Comparison of ENCODE assay signal across 2 cellular contexts in genomic region chr2:24054366-24055010, GRCh38.
TF ChIP-seq lines count a peak whose summit lies in the region.

No MANE protein-coding gene starts in this region.

TF ChIP-seq in SK-N-SH, 30 proteins besides CTCF, POLR2A, EP300 and RAD21 (continued from another document):
- TF ChIP-seq USF1 (IDR thresholded peaks at IDR 0.05; ENCODE audit: borderline replicate concordance, low read depth) (no peak), NRF1 (IDR thresholded peaks at IDR 0.05; ENCODE audit: low read depth, low read length) (no peak), FOXM1 (IDR thresholded peaks at IDR 0.05; ENCODE audit: low read depth) (no peak)

TF ChIP-seq in SK-N-SH treated with all-trans-retinoic acid at 6 μM for 48 hours, 23 proteins besides CTCF, POLR2A, EP300 and RAD21 (continued from another document):
- no peak for TF ChIP-seq ESRRG (CRISPR knock-in tag; IDR thresholded peaks at IDR 0.05)
- no peak for TF ChIP-seq PPARA (CRISPR knock-in tag; IDR thresholded peaks at IDR 0.05; ENCODE audit: borderline replicate concordance)
- no peak for TF ChIP-seq ZFP30 (CRISPR knock-in tag; IDR thresholded peaks at IDR 0.05)
- TF ChIP-seq ZC3H10 (CRISPR knock-in tag; IDR thresholded peaks at IDR 0.05), result no peak
- TF ChIP-seq ZNF565 (CRISPR knock-in tag; conservative IDR thresholded peaks at IDR 0.05; ENCODE audit: low read depth), result no peak
- TF ChIP-seq GLIS3 (CRISPR knock-in tag; IDR thresholded peaks at IDR 0.05), result no peak
- no peak for TF ChIP-seq CSRNP3 (CRISPR knock-in tag; IDR thresholded peaks at IDR 0.05)
- no peak for TF ChIP-seq ZNF70 (CRISPR knock-in tag; IDR thresholded peaks at IDR 0.05)
- no peak for TF ChIP-seq SNAI2 (CRISPR knock-in tag; IDR thresholded peaks at IDR 0.05)
- TF ChIP-seq ARNTL (CRISPR knock-in tag; IDR thresholded peaks at IDR 0.05; ENCODE audit: borderline replicate concordance, low read depth), result no peak
- TF ChIP-seq ZNF8 (CRISPR knock-in tag; IDR thresholded peaks at IDR 0.05), result no peak
- no peak for TF ChIP-seq TOX (CRISPR knock-in tag; IDR thresholded peaks at IDR 0.05; ENCODE audit: borderline replicate concordance)
- TF ChIP-seq PATZ1 (CRISPR knock-in tag; IDR thresholded peaks at IDR 0.05; ENCODE audit: borderline replicate concordance), result no peak
